In the genomic region with DNA sequence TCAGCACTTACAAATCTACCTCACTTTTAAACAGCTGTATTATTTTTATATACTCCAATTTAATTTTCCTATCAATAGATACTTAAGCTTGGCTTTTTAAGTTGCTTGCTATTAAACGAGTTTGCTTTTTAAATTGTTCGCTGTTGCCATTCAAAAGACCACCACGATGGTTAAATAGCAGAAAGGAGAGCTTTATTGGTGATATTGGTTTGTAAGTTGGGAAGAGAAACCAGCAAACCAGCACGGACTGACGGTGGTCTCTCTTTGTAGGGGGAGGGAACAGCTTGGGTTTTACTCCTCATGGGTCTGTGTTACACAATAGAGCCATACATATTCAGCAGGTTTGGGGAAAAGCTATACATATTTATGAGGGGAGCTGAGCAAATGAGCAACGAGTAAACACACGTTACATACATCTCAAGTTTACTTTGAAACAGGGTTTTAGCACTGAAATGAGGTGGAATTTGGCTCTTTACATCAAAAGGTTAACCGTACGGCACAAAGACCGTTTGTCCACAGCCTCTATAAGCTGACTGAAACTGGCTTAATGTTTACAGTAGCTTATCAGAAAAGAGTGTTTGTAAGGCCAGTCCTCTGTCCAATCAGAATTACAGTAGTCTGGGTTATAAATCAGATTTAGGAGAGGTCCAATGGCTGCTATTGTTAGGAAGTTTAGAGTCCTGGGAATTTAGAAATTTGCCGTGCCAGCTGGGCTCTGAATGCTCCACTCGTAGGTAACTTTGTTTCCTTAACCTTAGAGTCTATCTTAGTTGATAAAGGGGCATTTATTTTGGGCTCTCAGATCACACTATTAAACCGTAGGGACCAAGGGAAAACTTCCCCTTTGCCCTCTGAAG, we compare ENCODE assay signal across 1 cellular context.
TF ChIP-seq lines count a peak whose summit lies in the region.

No MANE protein-coding gene starts in this region.

TF ChIP-seq in HepG2, 621 proteins besides CTCF, POLR2A, EP300 and RAD21 (continues in another document):
- TF ChIP-seq GABPB1 (CRISPR knock-in tag; IDR thresholded peaks at IDR 0.05) (no peak), CC2D1A (CRISPR knock-in tag; IDR thresholded peaks at IDR 0.05) (peak; percentile 73; the same call in 1 of the 2 replicates), ZNF30 (CRISPR knock-in tag; IDR thresholded peaks at IDR 0.05) (no peak), FOXK1 (CRISPR knock-in tag; IDR thresholded peaks at IDR 0.05; ENCODE audit: borderline replicate concordance, low read depth) (peak; percentile 96), ZNF333 (CRISPR knock-in tag; IDR thresholded peaks at IDR 0.05; ENCODE audit: borderline replicate concordance) (no peak; the same call in 1 of the 2 replicates), ZNF782 (CRISPR knock-in tag; IDR thresholded peaks at IDR 0.05; ENCODE audit: borderline replicate concordance) (no peak; the same call in 1 of the 2 replicates), ZNF564 (CRISPR knock-in tag; IDR thresholded peaks at IDR 0.05) (no peak; the same call in 1 of the 2 replicates), ZFP41 (CRISPR knock-in tag; IDR thresholded peaks at IDR 0.05; ENCODE audit: borderline replicate concordance) (no peak), ZMYM4 (CRISPR knock-in tag; IDR thresholded peaks at IDR 0.05) (peak; percentile 96), JARID2 (CRISPR knock-in tag; IDR thresholded peaks at IDR 0.05; ENCODE audit: insufficient replicate concordance) (no peak), YEATS2 (CRISPR knock-in tag; IDR thresholded peaks at IDR 0.05; ENCODE audit: borderline replicate concordance) (peak; percentile 34), ZNF775 (CRISPR knock-in tag; IDR thresholded peaks at IDR 0.05; ENCODE audit: borderline replicate concordance) (no peak), ZNF101 (CRISPR knock-in tag; IDR thresholded peaks at IDR 0.05; ENCODE audit: borderline replicate concordance, low read depth) (no peak), ZBTB20 (CRISPR knock-in tag; IDR thresholded peaks at IDR 0.05; ENCODE audit: borderline replicate concordance, low read depth) (peak; percentile 100), BHLHE40 (IDR thresholded peaks at IDR 0.05; ENCODE audit: low read length) (no peak), KDM2A (CRISPR knock-in tag; IDR thresholded peaks at IDR 0.05; ENCODE audit: borderline replicate concordance, low read depth) (no peak; the same call in 1 of the 2 replicates), KAT7 (CRISPR knock-in tag; IDR thresholded peaks at IDR 0.05; ENCODE audit: borderline replicate concordance) (peak; percentile 62; the same call in 1 of the 2 replicates), XBP1 (CRISPR knock-in tag; IDR thresholded peaks at IDR 0.05) (no peak), AKAP8 (CRISPR knock-in tag; IDR thresholded peaks at IDR 0.05) (peak; percentile 84; the same call in 1 of the 2 replicates), FOXA3 (CRISPR knock-in tag; IDR thresholded peaks at IDR 0.05) (peak; percentile 100), TCF7 (IDR thresholded peaks at IDR 0.05; ENCODE audit: low read depth) (peak; percentile 95), ZNF10 (CRISPR knock-in tag; IDR thresholded peaks at IDR 0.05; ENCODE audit: borderline replicate concordance, low read depth) (no peak), ZNF121 (CRISPR knock-in tag; IDR thresholded peaks at IDR 0.05) (no peak), ZFP1 (CRISPR knock-in tag; IDR thresholded peaks at IDR 0.05) (peak; percentile 55; the same call in 1 of the 2 replicates), ZNF569 (CRISPR knock-in tag; IDR thresholded peaks at IDR 0.05; ENCODE audit: borderline replicate concordance) (no peak), ATRX (CRISPR knock-in tag; IDR thresholded peaks at IDR 0.05; ENCODE audit: borderline replicate concordance) (no peak), STAT5B (CRISPR knock-in tag; IDR thresholded peaks at IDR 0.05) (no peak), CEBPB (IDR thresholded peaks at IDR 0.05; ENCODE audit: borderline replicate concordance, low read depth, low read length) (peak; percentile 97), ZNF709 (CRISPR knock-in tag; IDR thresholded peaks at IDR 0.05) (no peak), ZNF543 (CRISPR knock-in tag; IDR thresholded peaks at IDR 0.05) (peak; percentile 78; the same call in 1 of the 2 replicates), MATR3 (CRISPR knock-in tag; IDR thresholded peaks at IDR 0.05) (no peak), ISX (CRISPR knock-in tag; conservative IDR thresholded peaks at IDR 0.05) (no peak), ATF7-NPFF (CRISPR knock-in tag; IDR thresholded peaks at IDR 0.05; ENCODE audit: low read depth) (0 out of 2 replicates have a peak, but pooled peaks have one; percentile 31)
- TF ChIP-seq, protein P1, sequence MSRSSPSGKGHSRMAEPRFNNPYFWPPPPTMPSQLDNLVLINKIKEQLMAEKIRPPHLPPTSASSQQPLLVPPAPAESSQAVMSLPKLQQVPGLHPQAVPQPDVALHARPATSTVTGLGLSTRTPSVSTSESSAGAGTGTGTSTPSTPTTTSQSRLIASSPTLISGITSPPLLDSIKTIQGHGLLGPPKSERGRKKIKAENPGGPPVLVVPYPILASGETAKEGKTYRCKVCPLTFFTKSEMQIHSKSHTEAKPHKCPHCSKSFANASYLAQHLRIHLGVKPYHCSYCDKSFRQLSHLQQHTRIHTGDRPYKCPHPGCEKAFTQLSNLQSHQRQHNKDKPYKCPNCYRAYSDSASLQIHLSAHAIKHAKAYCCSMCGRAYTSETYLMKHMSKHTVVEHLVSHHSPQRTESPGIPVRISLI (CRISPR knock-in tag; IDR thresholded peaks at IDR 0.05; ENCODE audit: borderline replicate concordance), result peak; percentile 47; the same call in 1 of the 2 replicates
- TF ChIP-seq, protein P2, sequence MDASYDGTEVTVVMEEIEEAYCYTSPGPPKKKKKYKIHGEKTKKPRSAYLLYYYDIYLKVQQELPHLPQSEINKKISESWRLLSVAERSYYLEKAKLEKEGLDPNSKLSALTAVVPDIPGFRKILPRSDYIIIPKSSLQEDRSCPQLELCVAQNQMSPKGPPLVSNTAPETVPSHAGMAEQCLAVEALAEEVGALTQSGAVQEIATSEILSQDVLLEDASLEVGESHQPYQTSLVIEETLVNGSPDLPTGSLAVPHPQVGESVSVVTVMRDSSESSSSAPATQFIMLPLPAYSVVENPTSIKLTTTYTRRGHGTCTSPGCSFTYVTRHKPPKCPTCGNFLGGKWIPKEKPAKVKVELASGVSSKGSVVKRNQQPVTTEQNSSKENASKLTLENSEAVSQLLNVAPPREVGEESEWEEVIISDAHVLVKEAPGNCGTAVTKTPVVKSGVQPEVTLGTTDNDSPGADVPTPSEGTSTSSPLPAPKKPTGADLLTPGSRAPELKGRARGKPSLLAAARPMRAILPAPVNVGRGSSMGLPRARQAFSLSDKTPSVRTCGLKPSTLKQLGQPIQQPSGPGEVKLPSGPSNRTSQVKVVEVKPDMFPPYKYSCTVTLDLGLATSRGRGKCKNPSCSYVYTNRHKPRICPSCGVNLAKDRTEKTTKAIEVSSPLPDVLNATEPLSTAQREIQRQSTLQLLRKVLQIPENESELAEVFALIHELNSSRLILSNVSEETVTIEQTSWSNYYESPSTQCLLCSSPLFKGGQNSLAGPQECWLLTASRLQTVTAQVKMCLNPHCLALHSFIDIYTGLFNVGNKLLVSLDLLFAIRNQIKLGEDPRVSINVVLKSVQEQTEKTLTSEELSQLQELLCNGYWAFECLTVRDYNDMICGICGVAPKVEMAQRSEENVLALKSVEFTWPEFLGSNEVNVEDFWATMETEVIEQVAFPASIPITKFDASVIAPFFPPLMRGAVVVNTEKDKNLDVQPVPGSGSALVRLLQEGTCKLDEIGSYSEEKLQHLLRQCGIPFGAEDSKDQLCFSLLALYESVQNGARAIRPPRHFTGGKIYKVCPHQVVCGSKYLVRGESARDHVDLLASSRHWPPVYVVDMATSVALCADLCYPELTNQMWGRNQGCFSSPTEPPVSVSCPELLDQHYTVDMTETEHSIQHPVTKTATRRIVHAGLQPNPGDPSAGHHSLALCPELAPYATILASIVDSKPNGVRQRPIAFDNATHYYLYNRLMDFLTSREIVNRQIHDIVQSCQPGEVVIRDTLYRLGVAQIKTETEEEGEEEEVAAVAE (CRISPR knock-in tag; IDR thresholded peaks at IDR 0.05; ENCODE audit: borderline replicate concordance), result peak; percentile 90
- TF ChIP-seq, protein P3, sequence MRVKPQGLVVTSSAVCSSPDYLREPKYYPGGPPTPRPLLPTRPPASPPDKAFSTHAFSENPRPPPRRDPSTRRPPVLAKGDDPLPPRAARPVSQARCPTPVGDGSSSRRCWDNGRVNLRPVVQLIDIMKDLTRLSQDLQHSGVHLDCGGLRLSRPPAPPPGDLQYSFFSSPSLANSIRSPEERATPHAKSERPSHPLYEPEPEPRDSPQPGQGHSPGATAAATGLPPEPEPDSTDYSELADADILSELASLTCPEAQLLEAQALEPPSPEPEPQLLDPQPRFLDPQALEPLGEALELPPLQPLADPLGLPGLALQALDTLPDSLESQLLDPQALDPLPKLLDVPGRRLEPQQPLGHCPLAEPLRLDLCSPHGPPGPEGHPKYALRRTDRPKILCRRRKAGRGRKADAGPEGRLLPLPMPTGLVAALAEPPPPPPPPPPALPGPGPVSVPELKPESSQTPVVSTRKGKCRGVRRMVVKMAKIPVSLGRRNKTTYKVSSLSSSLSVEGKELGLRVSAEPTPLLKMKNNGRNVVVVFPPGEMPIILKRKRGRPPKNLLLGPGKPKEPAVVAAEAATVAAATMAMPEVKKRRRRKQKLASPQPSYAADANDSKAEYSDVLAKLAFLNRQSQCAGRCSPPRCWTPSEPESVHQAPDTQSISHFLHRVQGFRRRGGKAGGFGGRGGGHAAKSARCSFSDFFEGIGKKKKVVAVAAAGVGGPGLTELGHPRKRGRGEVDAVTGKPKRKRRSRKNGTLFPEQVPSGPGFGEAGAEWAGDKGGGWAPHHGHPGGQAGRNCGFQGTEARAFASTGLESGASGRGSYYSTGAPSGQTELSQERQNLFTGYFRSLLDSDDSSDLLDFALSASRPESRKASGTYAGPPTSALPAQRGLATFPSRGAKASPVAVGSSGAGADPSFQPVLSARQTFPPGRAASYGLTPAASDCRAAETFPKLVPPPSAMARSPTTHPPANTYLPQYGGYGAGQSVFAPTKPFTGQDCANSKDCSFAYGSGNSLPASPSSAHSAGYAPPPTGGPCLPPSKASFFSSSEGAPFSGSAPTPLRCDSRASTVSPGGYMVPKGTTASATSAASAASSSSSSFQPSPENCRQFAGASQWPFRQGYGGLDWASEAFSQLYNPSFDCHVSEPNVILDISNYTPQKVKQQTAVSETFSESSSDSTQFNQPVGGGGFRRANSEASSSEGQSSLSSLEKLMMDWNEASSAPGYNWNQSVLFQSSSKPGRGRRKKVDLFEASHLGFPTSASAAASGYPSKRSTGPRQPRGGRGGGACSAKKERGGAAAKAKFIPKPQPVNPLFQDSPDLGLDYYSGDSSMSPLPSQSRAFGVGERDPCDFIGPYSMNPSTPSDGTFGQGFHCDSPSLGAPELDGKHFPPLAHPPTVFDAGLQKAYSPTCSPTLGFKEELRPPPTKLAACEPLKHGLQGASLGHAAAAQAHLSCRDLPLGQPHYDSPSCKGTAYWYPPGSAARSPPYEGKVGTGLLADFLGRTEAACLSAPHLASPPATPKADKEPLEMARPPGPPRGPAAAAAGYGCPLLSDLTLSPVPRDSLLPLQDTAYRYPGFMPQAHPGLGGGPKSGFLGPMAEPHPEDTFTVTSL (CRISPR knock-in tag; IDR thresholded peaks at IDR 0.05; ENCODE audit: borderline replicate concordance), result peak; percentile 95
- TF ChIP-seq, protein P4, sequence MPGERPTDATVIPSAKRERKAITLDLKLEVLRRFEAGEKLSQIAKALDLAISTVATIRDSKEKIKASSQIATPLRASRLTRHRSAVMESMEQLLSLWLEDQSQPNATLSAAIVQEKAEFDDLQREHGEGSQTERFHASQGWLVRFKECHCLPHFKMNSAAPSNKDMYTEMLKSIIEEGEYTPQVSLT (CRISPR knock-in tag; IDR thresholded peaks at IDR 0.05; ENCODE audit: borderline replicate concordance, low read depth), result no peak
- TF ChIP-seq, protein P5, sequence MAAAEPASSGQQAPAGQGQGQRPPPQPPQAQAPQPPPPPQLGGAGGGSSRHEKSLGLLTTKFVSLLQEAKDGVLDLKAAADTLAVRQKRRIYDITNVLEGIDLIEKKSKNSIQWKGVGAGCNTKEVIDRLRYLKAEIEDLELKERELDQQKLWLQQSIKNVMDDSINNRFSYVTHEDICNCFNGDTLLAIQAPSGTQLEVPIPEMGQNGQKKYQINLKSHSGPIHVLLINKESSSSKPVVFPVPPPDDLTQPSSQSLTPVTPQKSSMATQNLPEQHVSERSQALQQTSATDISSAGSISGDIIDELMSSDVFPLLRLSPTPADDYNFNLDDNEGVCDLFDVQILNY (CRISPR knock-in tag; conservative IDR thresholded peaks at IDR 0.05), result no peak
- TF ChIP-seq, protein P6, sequence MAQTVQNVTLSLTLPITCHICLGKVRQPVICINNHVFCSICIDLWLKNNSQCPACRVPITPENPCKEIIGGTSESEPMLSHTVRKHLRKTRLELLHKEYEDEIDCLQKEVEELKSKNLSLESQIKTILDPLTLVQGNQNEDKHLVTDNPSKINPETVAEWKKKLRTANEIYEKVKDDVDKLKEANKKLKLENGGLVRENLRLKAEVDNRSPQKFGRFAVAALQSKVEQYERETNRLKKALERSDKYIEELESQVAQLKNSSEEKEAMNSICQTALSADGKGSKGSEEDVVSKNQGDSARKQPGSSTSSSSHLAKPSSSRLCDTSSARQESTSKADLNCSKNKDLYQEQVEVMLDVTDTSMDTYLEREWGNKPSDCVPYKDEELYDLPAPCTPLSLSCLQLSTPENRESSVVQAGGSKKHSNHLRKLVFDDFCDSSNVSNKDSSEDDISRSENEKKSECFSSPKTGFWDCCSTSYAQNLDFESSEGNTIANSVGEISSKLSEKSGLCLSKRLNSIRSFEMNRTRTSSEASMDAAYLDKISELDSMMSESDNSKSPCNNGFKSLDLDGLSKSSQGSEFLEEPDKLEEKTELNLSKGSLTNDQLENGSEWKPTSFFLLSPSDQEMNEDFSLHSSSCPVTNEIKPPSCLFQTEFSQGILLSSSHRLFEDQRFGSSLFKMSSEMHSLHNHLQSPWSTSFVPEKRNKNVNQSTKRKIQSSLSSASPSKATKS (CRISPR knock-in tag; IDR thresholded peaks at IDR 0.05), result no peak
- TF ChIP-seq, protein P7, sequence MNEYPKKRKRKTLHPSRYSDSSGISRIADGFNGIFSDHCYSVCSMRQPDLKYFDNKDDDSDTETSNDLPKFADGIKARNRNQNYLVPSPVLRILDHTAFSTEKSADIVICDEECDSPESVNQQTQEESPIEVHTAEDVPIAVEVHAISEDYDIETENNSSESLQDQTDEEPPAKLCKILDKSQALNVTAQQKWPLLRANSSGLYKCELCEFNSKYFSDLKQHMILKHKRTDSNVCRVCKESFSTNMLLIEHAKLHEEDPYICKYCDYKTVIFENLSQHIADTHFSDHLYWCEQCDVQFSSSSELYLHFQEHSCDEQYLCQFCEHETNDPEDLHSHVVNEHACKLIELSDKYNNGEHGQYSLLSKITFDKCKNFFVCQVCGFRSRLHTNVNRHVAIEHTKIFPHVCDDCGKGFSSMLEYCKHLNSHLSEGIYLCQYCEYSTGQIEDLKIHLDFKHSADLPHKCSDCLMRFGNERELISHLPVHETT (CRISPR knock-in tag; conservative IDR thresholded peaks at IDR 0.05), result peak; percentile 52; the same call in 1 of the 2 replicates
- TF ChIP-seq, protein P8, sequence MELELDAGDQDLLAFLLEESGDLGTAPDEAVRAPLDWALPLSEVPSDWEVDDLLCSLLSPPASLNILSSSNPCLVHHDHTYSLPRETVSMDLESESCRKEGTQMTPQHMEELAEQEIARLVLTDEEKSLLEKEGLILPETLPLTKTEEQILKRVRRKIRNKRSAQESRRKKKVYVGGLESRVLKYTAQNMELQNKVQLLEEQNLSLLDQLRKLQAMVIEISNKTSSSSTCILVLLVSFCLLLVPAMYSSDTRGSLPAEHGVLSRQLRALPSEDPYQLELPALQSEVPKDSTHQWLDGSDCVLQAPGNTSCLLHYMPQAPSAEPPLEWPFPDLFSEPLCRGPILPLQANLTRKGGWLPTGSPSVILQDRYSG (CRISPR knock-in tag; IDR thresholded peaks at IDR 0.05), result no peak
- TF ChIP-seq, protein P9, sequence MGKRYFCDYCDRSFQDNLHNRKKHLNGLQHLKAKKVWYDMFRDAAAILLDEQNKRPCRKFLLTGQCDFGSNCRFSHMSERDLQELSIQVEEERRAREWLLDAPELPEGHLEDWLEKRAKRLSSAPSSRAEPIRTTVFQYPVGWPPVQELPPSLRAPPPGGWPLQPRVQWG (CRISPR knock-in tag; IDR thresholded peaks at IDR 0.05; ENCODE audit: borderline replicate concordance, low read depth), result no peak
